In genomic region chr2:186518945-186519344, GRCh38 we compare ENCODE assay signal across 21 cellular contexts. TPM values are rescaled to one million over a fixed set of nuclear protein-coding genes. Genes with fewer than 3 reads are reported as not detected.
A peak's percentile ranks its signal among the peaks of the same experiment; 100 is the strongest.
DNase-seq lines count a peak whose midpoint lies in the region; ATAC-seq and TF ChIP-seq lines count a peak whose summit lies in the region.
"Had no signal": no experiment of that assay in that cellular context is flagged by ENCODE, and none has a peak within 500 bp of the region (broad histone marks: within the 10 kb centered on the region; RNA-seq: fewer than 3 reads in every experiment).

No MANE protein-coding gene starts in this region.

- CTCF ChIA-PET in HEK293 (lab: Yijun Ruan, JAX) = interaction anchor here (2.0 kb wide), 1 partner anchor 123 kb away, joined by 13 read pairs; no protein-coding TSS in a partner anchor

- no peaks in the 10 kb centered on the region for H3K4me1 ChIP-seq in HEK293 (ENCODE audit: control insufficient read depth, insufficient read depth, low read length)

- peaks cover 5 to 11% of the 10 kb centered on the region in 2 experiments; a peak in 1 of 3 replicates for H3K36me3 ChIP-seq in HEK293 (ENCODE audit: control insufficient read depth in 2 of 2, insufficient read depth in 1 of 2, low read length in 2 of 2)

- peaks cover 56% of the 10 kb centered on the region for H3K36me3 Mint-ChIP-seq in nephron (ENCODE audit: low read depth)

- intact Hi-C loops in left cardiac atrium (cut with DNase I) = no loop called here

- H3K27me3 Mint-ChIP-seq in nephron (ENCODE audit: low read depth) = no peaks in the 10 kb centered on the region
- H3K27me3 Mint-ChIP-seq: activated CD4-positive, alpha-beta memory T cell treated with anti-CD3 and anti-CD28 coated beads for 36 hours; B cell had no signal

- POLR2A ChIA-PET in HEK293 (lab: Yijun Ruan, JAX) = interaction anchor here (1.2 to 2.1 kb wide), 2 partner anchors 12 to 71 kb away, joined by 3 to 6 read pairs; partner anchors contain the start of gene ITGAV

- H3K27ac ChIP-seq in HEK293 (ENCODE audit: extremely low read depth, low read depth, low read length) = no peak overlapping the region
- H3K27ac ChIP-seq: hepatocyte, PC-9, stomach, vagina had no signal

- H3K9me3 Mint-ChIP-seq in nephron = no peaks in the 10 kb centered on the region
- H3K9me3 Mint-ChIP-seq: activated CD4-positive, alpha-beta memory T cell treated with anti-CD3 and anti-CD28 coated beads for 36 hours; GM23338 had no signal

- DNase-seq in AG10803 (ENCODE audit: low read depth) (peak; percentile 57), epithelial cell of proximal tubule (ENCODE audit: low read depth) (peak; percentile 86), KG1 (lab: John Stamatoyannopoulos, UW) (no peak), GM20000 (ENCODE audit: low spot score) (no peak), left cardiac atrium (no peak)
- DNase-seq: activated CD4-positive, alpha-beta memory T cell treated with anti-CD3 and anti-CD28 coated beads for 36 hours; amniotic stem cell; DMS79 treated with DMSO at 0.1 percent for 48 hours; erythroblast; NCI-H187; NCI-H526 treated with DMSO at 0.1 percent for 48 hours; PC-9; stomach had no signal

- H3K4me3 Mint-ChIP-seq in nephron = no peak overlapping the region
- H3K4me3 Mint-ChIP-seq: activated CD4-positive, alpha-beta memory T cell treated with anti-CD3 and anti-CD28 coated beads for 36 hours; B cell; GM23338 had no signal

- H3K4me3 ChIP-seq in AG10803 (ENCODE audit: low read length) (no peak overlapping the region), HEK293 (ENCODE audit: low read depth, low read length) (no peak overlapping the region), epithelial cell of proximal tubule (ENCODE audit: low read depth, low read length) (no peak overlapping the region)
- H3K4me3 ChIP-seq: GM23338, hepatocyte, PC-9, stomach, vagina had no signal

- ATAC-seq in left cardiac atrium (no peak), HG03108 (IDR thresholded peaks at IDR 0.05; ENCODE audit: unreplicated experiment) (no peak)
- ATAC-seq: GM23338, left lobe of liver had no signal

- peak overlapping the region in 2 of 3 experiments; percentile 45 to 57 for H3K27ac Mint-ChIP-seq in nephron
- H3K27ac Mint-ChIP-seq: activated CD4-positive, alpha-beta memory T cell treated with anti-CD3 and anti-CD28 coated beads for 36 hours; B cell had no signal

- no peaks in the 10 kb centered on the region for H3K9me3 ChIP-seq in HEK293 (ENCODE audit: control insufficient read depth, insufficient read depth, low read depth, low read length)
- H3K9me3 ChIP-seq: stomach, vagina had no signal

- H3K4me1 Mint-ChIP-seq in nephron = peaks cover 34% of the 10 kb centered on the region

- TF ChIP-seq CTCF in AG10803 (conservative IDR thresholded peaks at IDR 0.05; ENCODE audit: low read length) = no peak
- TF ChIP-seq CTCF in HEK293 (tag by site-specific recombination; IDR thresholded peaks at IDR 0.05) = no peak
- TF ChIP-seq CTCF in epithelial cell of proximal tubule (conservative IDR thresholded peaks at IDR 0.05; ENCODE audit: low read depth, low read length) = no peak
- no peak for TF ChIP-seq CTCF in nephron (IDR thresholded peaks at IDR 0.05; ENCODE audit: unreplicated experiment in 3 of 3)
- TF ChIP-seq CTCF in GM20000 (IDR thresholded peaks at IDR 0.05; ENCODE audit: extremely low read depth, missing control alignments) = no peak

TF ChIP-seq in HEK293, 187 proteins besides CTCF, POLR2A, EP300 and RAD21 (continues in another document):
- TF ChIP-seq ZNF544 (tag by site-specific recombination; IDR thresholded peaks at IDR 0.05) (no peak), PRDM6 (tag by site-specific recombination; IDR thresholded peaks at IDR 0.05) (peak; percentile 31; the same call in 1 of the 2 replicates), ZNF747 (tag by site-specific recombination; IDR thresholded peaks at IDR 0.05) (no peak), ZNF148 (tag by site-specific recombination; IDR thresholded peaks at IDR 0.05; ENCODE audit: borderline replicate concordance) (no peak), SP2 (tag by site-specific recombination; IDR thresholded peaks at IDR 0.05) (no peak), ZNF138 (tag by site-specific recombination; IDR thresholded peaks at IDR 0.05; ENCODE audit: borderline replicate concordance) (no peak), ZNF707 (tag by site-specific recombination; IDR thresholded peaks at IDR 0.05) (no peak), ZBTB7A (tag by site-specific recombination; IDR thresholded peaks at IDR 0.05; ENCODE audit: low read depth) (no peak), ZBTB6 (tag by site-specific recombination; IDR thresholded peaks at IDR 0.05) (no peak), ZNF768 (tag by site-specific recombination; IDR thresholded peaks at IDR 0.05) (no peak), ZNF155 (tag by site-specific recombination; IDR thresholded peaks at IDR 0.05) (no peak), ZSCAN5A (tag by site-specific recombination; IDR thresholded peaks at IDR 0.05) (no peak), GLI4 (tag by site-specific recombination; IDR thresholded peaks at IDR 0.05) (no peak)

RNA-seq across cellular contexts. Expression of gene ZC3H15, which starts 32.9 kb away (rescaled TPM):
- total RNA-seq in epithelial cell of proximal tubule (63.1 and 80.2 TPM in 2 replicates), left cardiac atrium (10 to 100 TPM; 30.2 to 43.3 TPM)

Comparison
In these comparisons a context has a peak if more than half of its experiments do, and no peak if none do; other contexts are left out.
1. DNase-seq: peak in AG10803 (single experiment) and epithelial cell of proximal tubule (single experiment); none in KG1 (single experiment), GM20000 (single experiment) and left cardiac atrium (single experiment).